ENCODE assay signal across 1 cellular context in genomic region chr2:37376421-37377186, GRCh38.
TF ChIP-seq lines count a peak whose summit lies in the region.

No MANE protein-coding gene starts in this region.

TF ChIP-seq in GM12878, 131 proteins besides CTCF, POLR2A, EP300 and RAD21 (continued from another document and continues in another):
- TF ChIP-seq ZNF592 (IDR thresholded peaks at IDR 0.05) (no peak), NFYA (IDR thresholded peaks at IDR 0.05; ENCODE audit: borderline replicate concordance, low read depth, low read length) (no peak), PAX5 (IDR thresholded peaks at IDR 0.05; ENCODE audit: borderline replicate concordance, low read depth, low read length) (peak; percentile 85; the same call in 1 of the 2 replicates), MTA2 (IDR thresholded peaks at IDR 0.05; ENCODE audit: low read depth) (peak; percentile 94), ZNF207 (IDR thresholded peaks at IDR 0.05; ENCODE audit: borderline replicate concordance) (0 out of 2 replicates have a peak, but pooled peaks have one; percentile 25), IRF5 (IDR thresholded peaks at IDR 0.05; ENCODE audit: borderline replicate concordance) (no peak), CREM (IDR thresholded peaks at IDR 0.05; ENCODE audit: low read depth) (peak; percentile 86; the same call in 1 of the 2 replicates), IKZF2 (IDR thresholded peaks at IDR 0.05) (peak; percentile 88 to 93; a peak in 3 of 4 replicates), FOXK2 (IDR thresholded peaks at IDR 0.05) (no peak), TCF3 (IDR thresholded peaks at IDR 0.05; ENCODE audit: borderline replicate concordance, insufficient read depth, low read depth, low read length) (0 out of 2 replicates have a peak, but pooled peaks have one; percentile 22), ETV6 (conservative IDR thresholded peaks at IDR 0.05 in 1 of 2, IDR thresholded peaks at IDR 0.05 in 1 of 2; ENCODE audit: borderline replicate concordance in 1 of 2, low read depth in 1 of 2) (peak in 1 of 2 experiments; percentile 92; a peak in 2 of 4 replicates), CREB1 (IDR thresholded peaks at IDR 0.05; ENCODE audit: low read depth) (peak; percentile 71), RB1 (IDR thresholded peaks at IDR 0.05; ENCODE audit: borderline replicate concordance) (no peak), SUZ12 (IDR thresholded peaks at IDR 0.05; ENCODE audit: unreplicated experiment) (no peak), RCOR1 (conservative IDR thresholded peaks at IDR 0.05; ENCODE audit: low read depth, low read length) (peak; percentile 89; the same call in 1 of the 2 replicates), CHD4 (IDR thresholded peaks at IDR 0.05) (no peak), IKZF1 (conservative IDR thresholded peaks at IDR 0.05) (peak; percentile 87), HDAC2 (IDR thresholded peaks at IDR 0.05) (no peak), ZBED1 (IDR thresholded peaks at IDR 0.05; ENCODE audit: borderline replicate concordance) (peak; percentile 90), ZNF274 (IDR thresholded peaks at IDR 0.05; ENCODE audit: insufficient read depth, insufficient read length) (no peak), POLR2AphosphoS2 (IDR thresholded peaks at IDR 0.05; ENCODE audit: low read depth, low read length) (no peak), TCF12 (IDR thresholded peaks at IDR 0.05; ENCODE audit: low read depth, low read length) (no peak), SREBF1 (IDR thresholded peaks at IDR 0.05; ENCODE audit: low read length) (no peak), CHD2 (IDR thresholded peaks at IDR 0.05; ENCODE audit: borderline replicate concordance, low read depth, low read length) (peak; percentile 78; the same call in 1 of the 2 replicates), RELB (IDR thresholded peaks at IDR 0.05; ENCODE audit: low read depth) (peak; percentile 84; the same call in 1 of the 2 replicates), ZBTB33 (IDR thresholded peaks at IDR 0.05) (no peak), KLF5 (IDR thresholded peaks at IDR 0.05; ENCODE audit: partially characterized antibody) (no peak), PML (IDR thresholded peaks at IDR 0.05; ENCODE audit: low read length) (peak; percentile 64; the same call in 1 of the 2 replicates)
- TF ChIP-seq, protein P1, sequence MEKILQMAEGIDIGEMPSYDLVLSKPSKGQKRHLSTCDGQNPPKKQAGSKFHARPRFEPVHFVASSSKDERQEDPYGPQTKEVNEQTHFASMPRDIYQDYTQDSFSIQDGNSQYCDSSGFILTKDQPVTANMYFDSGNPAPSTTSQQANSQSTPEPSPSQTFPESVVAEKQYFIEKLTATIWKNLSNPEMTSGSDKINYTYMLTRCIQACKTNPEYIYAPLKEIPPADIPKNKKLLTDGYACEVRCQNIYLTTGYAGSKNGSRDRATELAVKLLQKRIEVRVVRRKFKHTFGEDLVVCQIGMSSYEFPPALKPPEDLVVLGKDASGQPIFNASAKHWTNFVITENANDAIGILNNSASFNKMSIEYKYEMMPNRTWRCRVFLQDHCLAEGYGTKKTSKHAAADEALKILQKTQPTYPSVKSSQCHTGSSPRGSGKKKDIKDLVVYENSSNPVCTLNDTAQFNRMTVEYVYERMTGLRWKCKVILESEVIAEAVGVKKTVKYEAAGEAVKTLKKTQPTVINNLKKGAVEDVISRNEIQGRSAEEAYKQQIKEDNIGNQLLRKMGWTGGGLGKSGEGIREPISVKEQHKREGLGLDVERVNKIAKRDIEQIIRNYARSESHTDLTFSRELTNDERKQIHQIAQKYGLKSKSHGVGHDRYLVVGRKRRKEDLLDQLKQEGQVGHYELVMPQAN (conservative IDR thresholded peaks at IDR 0.05) = no peak
- TF ChIP-seq, protein P2, sequence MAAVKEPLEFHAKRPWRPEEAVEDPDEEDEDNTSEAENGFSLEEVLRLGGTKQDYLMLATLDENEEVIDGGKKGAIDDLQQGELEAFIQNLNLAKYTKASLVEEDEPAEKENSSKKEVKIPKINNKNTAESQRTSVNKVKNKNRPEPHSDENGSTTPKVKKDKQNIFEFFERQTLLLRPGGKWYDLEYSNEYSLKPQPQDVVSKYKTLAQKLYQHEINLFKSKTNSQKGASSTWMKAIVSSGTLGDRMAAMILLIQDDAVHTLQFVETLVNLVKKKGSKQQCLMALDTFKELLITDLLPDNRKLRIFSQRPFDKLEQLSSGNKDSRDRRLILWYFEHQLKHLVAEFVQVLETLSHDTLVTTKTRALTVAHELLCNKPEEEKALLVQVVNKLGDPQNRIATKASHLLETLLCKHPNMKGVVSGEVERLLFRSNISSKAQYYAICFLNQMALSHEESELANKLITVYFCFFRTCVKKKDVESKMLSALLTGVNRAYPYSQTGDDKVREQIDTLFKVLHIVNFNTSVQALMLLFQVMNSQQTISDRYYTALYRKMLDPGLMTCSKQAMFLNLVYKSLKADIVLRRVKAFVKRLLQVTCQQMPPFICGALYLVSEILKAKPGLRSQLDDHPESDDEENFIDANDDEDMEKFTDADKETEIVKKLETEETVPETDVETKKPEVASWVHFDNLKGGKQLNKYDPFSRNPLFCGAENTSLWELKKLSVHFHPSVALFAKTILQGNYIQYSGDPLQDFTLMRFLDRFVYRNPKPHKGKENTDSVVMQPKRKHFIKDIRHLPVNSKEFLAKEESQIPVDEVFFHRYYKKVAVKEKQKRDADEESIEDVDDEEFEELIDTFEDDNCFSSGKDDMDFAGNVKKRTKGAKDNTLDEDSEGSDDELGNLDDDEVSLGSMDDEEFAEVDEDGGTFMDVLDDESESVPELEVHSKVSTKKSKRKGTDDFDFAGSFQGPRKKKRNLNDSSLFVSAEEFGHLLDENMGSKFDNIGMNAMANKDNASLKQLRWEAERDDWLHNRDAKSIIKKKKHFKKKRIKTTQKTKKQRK (IDR thresholded peaks at IDR 0.05; ENCODE audit: low read depth, low read length) = no peak
- TF ChIP-seq, protein P3, sequence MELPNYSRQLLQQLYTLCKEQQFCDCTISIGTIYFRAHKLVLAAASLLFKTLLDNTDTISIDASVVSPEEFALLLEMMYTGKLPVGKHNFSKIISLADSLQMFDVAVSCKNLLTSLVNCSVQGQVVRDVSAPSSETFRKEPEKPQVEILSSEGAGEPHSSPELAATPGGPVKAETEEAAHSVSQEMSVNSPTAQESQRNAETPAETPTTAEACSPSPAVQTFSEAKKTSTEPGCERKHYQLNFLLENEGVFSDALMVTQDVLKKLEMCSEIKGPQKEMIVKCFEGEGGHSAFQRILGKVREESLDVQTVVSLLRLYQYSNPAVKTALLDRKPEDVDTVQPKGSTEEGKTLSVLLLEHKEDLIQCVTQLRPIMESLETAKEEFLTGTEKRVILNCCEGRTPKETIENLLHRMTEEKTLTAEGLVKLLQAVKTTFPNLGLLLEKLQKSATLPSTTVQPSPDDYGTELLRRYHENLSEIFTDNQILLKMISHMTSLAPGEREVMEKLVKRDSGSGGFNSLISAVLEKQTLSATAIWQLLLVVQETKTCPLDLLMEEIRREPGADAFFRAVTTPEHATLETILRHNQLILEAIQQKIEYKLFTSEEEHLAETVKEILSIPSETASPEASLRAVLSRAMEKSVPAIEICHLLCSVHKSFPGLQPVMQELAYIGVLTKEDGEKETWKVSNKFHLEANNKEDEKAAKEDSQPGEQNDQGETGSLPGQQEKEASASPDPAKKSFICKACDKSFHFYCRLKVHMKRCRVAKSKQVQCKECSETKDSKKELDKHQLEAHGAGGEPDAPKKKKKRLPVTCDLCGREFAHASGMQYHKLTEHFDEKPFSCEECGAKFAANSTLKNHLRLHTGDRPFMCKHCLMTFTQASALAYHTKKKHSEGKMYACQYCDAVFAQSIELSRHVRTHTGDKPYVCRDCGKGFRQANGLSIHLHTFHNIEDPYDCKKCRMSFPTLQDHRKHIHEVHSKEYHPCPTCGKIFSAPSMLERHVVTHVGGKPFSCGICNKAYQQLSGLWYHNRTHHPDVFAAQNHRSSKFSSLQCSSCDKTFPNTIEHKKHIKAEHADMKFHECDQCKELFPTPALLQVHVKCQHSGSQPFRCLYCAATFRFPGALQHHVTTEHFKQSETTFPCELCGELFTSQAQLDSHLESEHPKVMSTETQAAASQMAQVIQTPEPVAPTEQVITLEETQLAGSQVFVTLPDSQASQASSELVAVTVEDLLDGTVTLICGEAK (IDR thresholded peaks at IDR 0.05; ENCODE audit: borderline replicate concordance) = no peak
- TF ChIP-seq, protein P4, sequence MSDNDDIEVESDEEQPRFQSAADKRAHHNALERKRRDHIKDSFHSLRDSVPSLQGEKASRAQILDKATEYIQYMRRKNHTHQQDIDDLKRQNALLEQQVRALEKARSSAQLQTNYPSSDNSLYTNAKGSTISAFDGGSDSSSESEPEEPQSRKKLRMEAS (IDR thresholded peaks at IDR 0.05; ENCODE audit: low read depth, low read length) = 0 out of 2 replicates have a peak, but pooled peaks have one; percentile 11
- TF ChIP-seq, protein P5, sequence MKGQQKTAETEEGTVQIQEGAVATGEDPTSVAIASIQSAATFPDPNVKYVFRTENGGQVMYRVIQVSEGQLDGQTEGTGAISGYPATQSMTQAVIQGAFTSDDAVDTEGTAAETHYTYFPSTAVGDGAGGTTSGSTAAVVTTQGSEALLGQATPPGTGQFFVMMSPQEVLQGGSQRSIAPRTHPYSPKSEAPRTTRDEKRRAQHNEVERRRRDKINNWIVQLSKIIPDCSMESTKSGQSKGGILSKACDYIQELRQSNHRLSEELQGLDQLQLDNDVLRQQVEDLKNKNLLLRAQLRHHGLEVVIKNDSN (IDR thresholded peaks at IDR 0.05; ENCODE audit: borderline replicate concordance, extremely low read length, insufficient read depth, low read depth, low read length) = no peak
